In genomic region chr19:41363753-41364545, GRCh38 we compare ENCODE assay signal across 1 cellular context.
TF ChIP-seq lines count a peak whose summit lies in the region.

B9D2 (minus strand) TSS chr19:41364149; CDS start chr19:41363519, 630 bp downstream.

TF ChIP-seq in K562, 482 proteins besides CTCF, POLR2A, EP300 and RAD21 (continued from another document and continues in another):
- 0 out of 4 replicates have a peak, but pooled peaks of 1 of the 2 experiments have one; percentile 58 for TF ChIP-seq BCLAF1 (IDR thresholded peaks at IDR 0.05; ENCODE audit: borderline replicate concordance in 1 of 2, control insufficient read depth in 1 of 2, low read depth in 2 of 2, low read length in 1 of 2)
- peak; percentile 91 for TF ChIP-seq SUPT5H (IDR thresholded peaks at IDR 0.05)
- TF ChIP-seq BRCA1 (IDR thresholded peaks at IDR 0.05), result no peak
- no peak for TF ChIP-seq BRCA1 (CRISPR knock-in tag; IDR thresholded peaks at IDR 0.05)
- TF ChIP-seq ZBTB33 (CRISPR knock-in tag; IDR thresholded peaks at IDR 0.05), result no peak
- TF ChIP-seq RREB1 (CRISPR knock-in tag; IDR thresholded peaks at IDR 0.05), result peak; percentile 41; the same call in 1 of the 2 replicates
- TF ChIP-seq ADNP (tag; IDR thresholded peaks at IDR 0.05), result no peak
- TF ChIP-seq ZHX1 (conservative IDR thresholded peaks at IDR 0.05; ENCODE audit: low read length), result peak; percentile 100
- TF ChIP-seq SRSF1 (IDR thresholded peaks at IDR 0.05; ENCODE audit: low read depth, low read length), result no peak
- peak; percentile 76 for TF ChIP-seq EP400 (IDR thresholded peaks at IDR 0.05)
- TF ChIP-seq CSDE1 (IDR thresholded peaks at IDR 0.05), result peak; percentile 85 to 94
- peak; percentile 35 to 39; a peak in 2 of 4 replicates for TF ChIP-seq FOXK2 (conservative IDR thresholded peaks at IDR 0.05 in 1 of 2, IDR thresholded peaks at IDR 0.05 in 1 of 2; ENCODE audit: low read depth in 2 of 2)
- peak; percentile 87 for TF ChIP-seq ZNF79 (CRISPR knock-in tag; IDR thresholded peaks at IDR 0.05; ENCODE audit: low read depth)
- no peak for TF ChIP-seq DPF2 (IDR thresholded peaks at IDR 0.05)
- peak; percentile 56; the same call in 1 of the 2 replicates for TF ChIP-seq ZNF436 (CRISPR knock-in tag; IDR thresholded peaks at IDR 0.05)
- peak; percentile 86 for TF ChIP-seq HNRNPLL (IDR thresholded peaks at IDR 0.05; ENCODE audit: low read depth, low read length, poor library complexity, severe bottlenecking)
- TF ChIP-seq ATF2 (CRISPR knock-in tag; IDR thresholded peaks at IDR 0.05), result no peak
- peak; percentile 66; the same call in 1 of the 2 replicates for TF ChIP-seq SREBF1 (IDR thresholded peaks at IDR 0.05; ENCODE audit: borderline replicate concordance, low read depth, low read length)
- no peak for TF ChIP-seq DDX20 (tag; IDR thresholded peaks at IDR 0.05; ENCODE audit: low read depth)
- peak; percentile 66; the same call in 1 of the 2 replicates for TF ChIP-seq MYC (IDR thresholded peaks at IDR 0.05; ENCODE audit: low read depth, low read length)
- TF ChIP-seq MYC (CRISPR knock-in tag; IDR thresholded peaks at IDR 0.05; ENCODE audit: borderline replicate concordance, low read depth), result no peak
- TF ChIP-seq THAP7 (CRISPR knock-in tag; IDR thresholded peaks at IDR 0.05), result peak; percentile 99
- peak; percentile 99 for TF ChIP-seq RFX1 (IDR thresholded peaks at IDR 0.05)
- TF ChIP-seq AFF1 (IDR thresholded peaks at IDR 0.05; ENCODE audit: low read depth in 1 of 2, partially characterized antibody in 2 of 2), result peak in 1 of 2 experiments; percentile 32
- TF ChIP-seq CREB3L1 (IDR thresholded peaks at IDR 0.05; ENCODE audit: borderline replicate concordance, low read depth), result 0 out of 2 replicates have a peak, but pooled peaks have one; percentile 18
- TF ChIP-seq TAF7 (tag; IDR thresholded peaks at IDR 0.05), result peak; percentile 32; the same call in 1 of the 2 replicates
- peak; percentile 98 for TF ChIP-seq PKNOX1 (IDR thresholded peaks at IDR 0.05)
- 0 out of 2 replicates have a peak, but pooled peaks have one; percentile 4 for TF ChIP-seq ZBTB12 (CRISPR knock-in tag; IDR thresholded peaks at IDR 0.05)
- TF ChIP-seq NCOA2 (IDR thresholded peaks at IDR 0.05; ENCODE audit: partially characterized antibody in 2 of 2), result no peak
